8 cellular contexts compared by ENCODE assay signal in the genomic region with DNA sequence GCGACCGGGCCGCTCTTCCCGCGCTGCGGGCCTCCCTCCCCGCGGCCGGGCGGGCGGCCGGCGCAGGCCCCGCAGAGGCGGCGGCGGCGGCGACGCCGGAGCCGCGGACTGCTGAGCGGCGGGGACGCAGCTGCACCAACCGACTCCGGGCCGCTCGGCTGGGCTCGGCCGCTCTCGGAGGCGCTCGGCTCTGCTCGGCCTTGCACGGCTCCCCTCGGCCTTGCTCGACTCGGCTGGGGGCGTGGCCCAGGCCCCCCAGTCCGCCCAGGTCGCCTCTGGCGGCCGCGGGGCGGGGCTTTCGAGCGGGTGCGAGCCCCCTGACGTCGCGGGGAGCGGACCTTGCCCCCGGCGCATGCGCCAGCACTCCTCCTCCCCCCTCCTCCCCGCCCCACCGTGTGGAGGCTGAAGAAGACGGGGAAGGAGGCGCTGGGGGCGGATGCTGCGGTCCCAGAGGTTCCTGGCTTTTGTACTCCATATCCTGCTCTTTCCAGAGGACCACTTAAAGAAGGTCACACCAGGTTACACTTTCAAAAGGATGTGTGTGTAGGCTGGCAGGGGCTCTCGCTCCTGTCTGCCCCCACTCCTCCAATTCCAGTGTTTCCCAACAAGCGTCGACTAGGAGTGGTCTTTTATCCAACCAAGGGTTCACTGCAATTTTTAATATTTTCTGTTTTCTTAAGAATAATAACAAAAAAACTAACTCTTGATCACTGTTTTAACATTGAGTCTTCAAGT. TPM values are rescaled to one million over a fixed set of nuclear protein-coding genes. Genes with fewer than 3 reads are reported as not detected.
DNase-seq lines count a peak whose midpoint lies in the region; ATAC-seq, FAIRE-seq and TF ChIP-seq lines count a peak whose summit lies in the region.

A gene with protein sequence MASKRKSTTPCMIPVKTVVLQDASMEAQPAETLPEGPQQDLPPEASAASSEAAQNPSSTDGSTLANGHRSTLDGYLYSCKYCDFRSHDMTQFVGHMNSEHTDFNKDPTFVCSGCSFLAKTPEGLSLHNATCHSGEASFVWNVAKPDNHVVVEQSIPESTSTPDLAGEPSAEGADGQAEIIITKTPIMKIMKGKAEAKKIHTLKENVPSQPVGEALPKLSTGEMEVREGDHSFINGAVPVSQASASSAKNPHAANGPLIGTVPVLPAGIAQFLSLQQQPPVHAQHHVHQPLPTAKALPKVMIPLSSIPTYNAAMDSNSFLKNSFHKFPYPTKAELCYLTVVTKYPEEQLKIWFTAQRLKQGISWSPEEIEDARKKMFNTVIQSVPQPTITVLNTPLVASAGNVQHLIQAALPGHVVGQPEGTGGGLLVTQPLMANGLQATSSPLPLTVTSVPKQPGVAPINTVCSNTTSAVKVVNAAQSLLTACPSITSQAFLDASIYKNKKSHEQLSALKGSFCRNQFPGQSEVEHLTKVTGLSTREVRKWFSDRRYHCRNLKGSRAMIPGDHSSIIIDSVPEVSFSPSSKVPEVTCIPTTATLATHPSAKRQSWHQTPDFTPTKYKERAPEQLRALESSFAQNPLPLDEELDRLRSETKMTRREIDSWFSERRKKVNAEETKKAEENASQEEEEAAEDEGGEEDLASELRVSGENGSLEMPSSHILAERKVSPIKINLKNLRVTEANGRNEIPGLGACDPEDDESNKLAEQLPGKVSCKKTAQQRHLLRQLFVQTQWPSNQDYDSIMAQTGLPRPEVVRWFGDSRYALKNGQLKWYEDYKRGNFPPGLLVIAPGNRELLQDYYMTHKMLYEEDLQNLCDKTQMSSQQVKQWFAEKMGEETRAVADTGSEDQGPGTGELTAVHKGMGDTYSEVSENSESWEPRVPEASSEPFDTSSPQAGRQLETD (minus strand): TSS at position 196 of the 735 bp plus-strand sequence. CDS start 112,815 bp downstream, outside the sequence.

- H2AK5ac ChIP-seq in trophoblast cell (ENCODE audit: low read length) = no peak within 1 kb of the TSS

- H3K4me1 ChIP-seq in adipocyte (ENCODE audit: control insufficient read depth, insufficient read depth, low read length) = peaks cover 48% of the 10 kb centered on the region
- H3K4me1 ChIP-seq in cardiac muscle cell (ENCODE audit: low read depth) = peaks cover 8% of the 10 kb centered on the region
- peaks cover 5 to 6% of the 10 kb centered on the region in 2 experiments for H3K4me1 ChIP-seq in trophoblast cell (ENCODE audit: control insufficient read depth in 1 of 2, insufficient read depth in 2 of 2, low read length in 2 of 2)
- peaks cover 0 to 39% (median 8%) of the 10 kb centered on the region in 4 donors for H3K4me1 ChIP-seq in tibial nerve

- peaks cover 4% of the 10 kb centered on the region for H3K79me1 ChIP-seq in trophoblast cell (ENCODE audit: low read length)

- H2BK120ac ChIP-seq in trophoblast cell (ENCODE audit: insufficient read depth, low read length, poor library complexity) = peak within 1 kb of the TSS; percentile 68

- H3K14ac ChIP-seq in trophoblast cell (ENCODE audit: low read length) = peak within 1 kb of the TSS; percentile 80

- H4K8ac ChIP-seq in trophoblast cell (ENCODE audit: low read depth, low read length) = peak within 1 kb of the TSS; percentile 69

- H3K18ac ChIP-seq in trophoblast cell (ENCODE audit: low read length) = peak within 1 kb of the TSS; percentile 76

- H2BK5ac ChIP-seq in trophoblast cell (ENCODE audit: low read depth, low read length, poor library complexity) = peak within 1 kb of the TSS; percentile 49

- no peaks in the 10 kb centered on the region for H3K9me3 ChIP-seq in adipocyte (ENCODE audit: control insufficient read depth, low read length)
- no peaks in the 10 kb centered on the region for H3K9me3 ChIP-seq in cardiac muscle cell (ENCODE audit: low read depth)
- no peaks in the 10 kb centered on the region for H3K9me3 ChIP-seq in trophoblast cell (ENCODE audit: insufficient read depth, low read depth, low read length)
- no peaks in the 10 kb centered on the region for H3K9me3 ChIP-seq in tibial nerve

- H3K4me2 ChIP-seq in trophoblast cell (ENCODE audit: low read length) = peak within 1 kb of the TSS; percentile 76

- TF ChIP-seq POLR2A in GM12892 (IDR thresholded peaks at IDR 0.05; ENCODE audit: low read depth, low read length) (peak; percentile 51; the same call in 1 of the 2 replicates), tibial nerve (IDR thresholded peaks at IDR 0.05) (peak; percentile 67 to 74)

- ATAC-seq in HG02840 (IDR thresholded peaks at IDR 0.05; ENCODE audit: low FRiP score, unreplicated experiment) = peak; percentile 92

- peak within 1 kb of the TSS; percentile 66 for H4K91ac ChIP-seq in trophoblast cell (ENCODE audit: low read depth, low read length)

- TF ChIP-seq CTCF in cardiac muscle cell (IDR thresholded peaks at IDR 0.05; ENCODE audit: low read depth, low read length) (no peak), tibial nerve (IDR thresholded peaks at IDR 0.05) (no peak)

- peak; percentile 94 for FAIRE-seq in GM12892 (lab: Jason Lieb, UNC)

- H4K12ac ChIP-seq in trophoblast cell (ENCODE audit: low read depth, low read length) = peak within 1 kb of the TSS; percentile 23

- H3K23ac ChIP-seq in trophoblast cell (ENCODE audit: low read length) = no peak within 1 kb of the TSS

- H3K4me3 ChIP-seq in adipocyte (ENCODE audit: low read length) (peak within 1 kb of the TSS; percentile 89), cardiac muscle cell (peak within 1 kb of the TSS; percentile 70), trophoblast cell (ENCODE audit: low read depth, low read length) (peak within 1 kb of the TSS; percentile 95), tibial nerve (peak within 1 kb of the TSS; percentile 83 to 90 (median 86))

- DNase-seq in GM12892 (ENCODE audit: insufficient read length) = peak; percentile 97
- peak; percentile 95 for DNase-seq in NCI-H1436 (lab: John Stamatoyannopoulos, UW)
- DNase-seq in SW480 (ENCODE audit: low spot score) = peak; percentile 97
- DNase-seq in adipocyte (ENCODE audit: low read depth) = peak; percentile 99
- DNase-seq in cardiac muscle cell (ENCODE audit: low read depth in 1 of 2, low spot score in 1 of 2) = peak; percentile 99
- peak; percentile 82 to 84 for DNase-seq in trophoblast cell
- peak; percentile 86 to 92 for DNase-seq in tibial nerve (ENCODE audit: low spot score in 2 of 2)

- H3K27ac ChIP-seq in cardiac muscle cell (peak within 1 kb of the TSS; percentile 63), trophoblast cell (ENCODE audit: low read depth, low read length) (peak within 1 kb of the TSS; percentile 75), tibial nerve (peak within 1 kb of the TSS; percentile 76 to 95 (median 86))

- H3K4ac ChIP-seq in trophoblast cell (ENCODE audit: low read depth, low read length) = peak within 1 kb of the TSS; percentile 42

- peak within 1 kb of the TSS; percentile 73 for H2AFZ ChIP-seq in trophoblast cell (ENCODE audit: insufficient read depth, low read length, poor library complexity)

- peak within 1 kb of the TSS; percentile 96 for H3K9ac ChIP-seq in adipocyte (ENCODE audit: low read length)
- H3K9ac ChIP-seq in trophoblast cell (ENCODE audit: low read length) = peak within 1 kb of the TSS; percentile 82

- H2BK12ac ChIP-seq in trophoblast cell (ENCODE audit: low read length) = peak within 1 kb of the TSS; percentile 19

- H3K36me3 ChIP-seq in adipocyte (ENCODE audit: control insufficient read depth, insufficient read depth, low read length, severe bottlenecking) (no peaks in the 10 kb centered on the region), cardiac muscle cell (no peaks in the 10 kb centered on the region), trophoblast cell (ENCODE audit: control insufficient read depth in 1 of 2, insufficient read depth in 2 of 2, low read length in 2 of 2) (no peaks in the 10 kb centered on the region), tibial nerve (no peaks in the 10 kb centered on the region)

- no peaks in the 10 kb centered on the region for H3K27me3 ChIP-seq in adipocyte (replicated peaks; ENCODE audit: control insufficient read depth, insufficient read depth, low read length)
- H3K27me3 ChIP-seq in cardiac muscle cell = no peaks in the 10 kb centered on the region
- H3K27me3 ChIP-seq in trophoblast cell (ENCODE audit: insufficient read depth, low read length) = no peaks in the 10 kb centered on the region
- no peaks in the 10 kb centered on the region for H3K27me3 ChIP-seq in tibial nerve

- TF ChIP-seq EP300 in tibial nerve (IDR thresholded peaks at IDR 0.05) = peak; percentile 63 to 89

- peaks cover 3% of the 10 kb centered on the region for H3K79me2 ChIP-seq in trophoblast cell (ENCODE audit: control insufficient read depth, insufficient read depth, low read length, poor library complexity)

- WGBS in trophoblast cell (ENCODE audit: extremely low coverage, insufficient coverage, insufficient read length) = no CpG with 5 or more reads among the region's 66 CpGs
- WGBS in tibial nerve, 2 donors = 0 to 4% methylated on average over 5 to 34 of the region's 66 CpGs

RNA-seq across cellular contexts. Expression of the gene that starts here (rescaled TPM):
- 6.7 TPM for polyA plus RNA-seq in GM12892 (2012; ENCODE audit: missing spikeins)
- total RNA-seq in cardiac muscle cell (5.8 TPM in 2 replicates), tibial nerve (10 to 100 TPM; 47.1 to 58.6 (median 50.7) TPM)
- 10.3 and 13.7 TPM in 2 replicates for polyA plus RNA-seq in cardiac muscle cell
- 5.3 and 6.3 TPM in 2 replicates for polyA plus RNA-seq in trophoblast cell (2013)

Comparison
In these comparisons a context has a peak if more than half of its experiments do, and no peak if none do; other contexts are left out.
1. Peak in every context shown above with its lines: DNase-seq, ATAC-seq, H3K4me3 ChIP-seq and H3K27ac ChIP-seq.